1 cellular context compared by ENCODE assay signal in the genomic region with DNA sequence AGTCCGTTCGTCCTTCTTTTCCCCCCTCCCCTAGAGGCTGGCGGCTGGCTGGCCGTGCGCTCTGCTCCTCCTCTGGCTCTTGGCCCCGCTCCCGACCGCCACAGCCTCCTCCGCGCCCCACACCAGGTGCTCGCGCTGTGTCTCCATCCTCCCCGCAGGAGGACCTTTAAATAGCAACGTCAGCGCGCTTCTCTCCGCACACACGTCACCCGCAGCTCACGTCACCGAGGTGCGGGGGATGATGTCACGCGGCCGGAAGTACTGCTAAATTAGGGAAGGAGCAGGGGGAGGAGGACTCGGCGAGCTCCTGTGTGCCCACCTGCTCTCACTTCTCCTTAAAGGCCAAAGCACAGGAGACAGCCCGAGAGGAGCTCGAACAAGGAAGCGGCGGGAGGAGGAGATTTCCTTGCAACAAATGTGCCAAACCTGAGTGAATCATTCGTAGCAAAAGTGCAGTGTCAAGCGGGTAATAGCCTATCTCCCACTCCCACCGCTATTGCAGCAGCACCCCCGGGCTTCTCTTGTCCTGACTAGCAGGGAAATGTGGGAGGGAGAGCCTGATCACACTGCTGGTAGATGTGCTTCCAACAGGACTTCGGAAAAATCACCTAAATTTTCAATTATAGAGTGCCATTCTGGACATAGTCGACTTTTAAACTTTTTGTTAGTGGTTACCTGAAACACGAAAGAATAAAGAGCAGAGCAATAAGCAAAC.
A peak's percentile ranks its signal among the peaks of the same experiment; 100 is the strongest.
TF ChIP-seq lines count a peak whose summit lies in the region.

No MANE protein-coding gene starts in this region.

TF ChIP-seq in K562, 482 proteins besides CTCF, POLR2A, EP300 and RAD21 (continued from another document and continues in another):
- TF ChIP-seq, protein P1, sequence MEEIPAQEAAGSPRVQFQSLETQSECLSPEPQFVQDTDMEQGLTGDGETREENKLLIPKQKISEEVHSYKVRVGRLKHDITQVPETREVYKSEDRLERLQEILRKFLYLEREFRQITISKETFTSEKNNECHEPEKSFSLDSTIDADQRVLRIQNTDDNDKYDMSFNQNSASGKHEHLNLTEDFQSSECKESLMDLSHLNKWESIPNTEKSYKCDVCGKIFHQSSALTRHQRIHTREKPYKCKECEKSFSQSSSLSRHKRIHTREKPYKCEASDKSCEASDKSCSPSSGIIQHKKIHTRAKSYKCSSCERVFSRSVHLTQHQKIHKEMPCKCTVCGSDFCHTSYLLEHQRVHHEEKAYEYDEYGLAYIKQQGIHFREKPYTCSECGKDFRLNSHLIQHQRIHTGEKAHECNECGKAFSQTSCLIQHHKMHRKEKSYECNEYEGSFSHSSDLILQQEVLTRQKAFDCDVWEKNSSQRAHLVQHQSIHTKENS (CRISPR knock-in tag; IDR thresholded peaks at IDR 0.05): no peak
- no peak for TF ChIP-seq NFIX (CRISPR knock-in tag; IDR thresholded peaks at IDR 0.05; ENCODE audit: low read depth)
- TF ChIP-seq, protein P2, sequence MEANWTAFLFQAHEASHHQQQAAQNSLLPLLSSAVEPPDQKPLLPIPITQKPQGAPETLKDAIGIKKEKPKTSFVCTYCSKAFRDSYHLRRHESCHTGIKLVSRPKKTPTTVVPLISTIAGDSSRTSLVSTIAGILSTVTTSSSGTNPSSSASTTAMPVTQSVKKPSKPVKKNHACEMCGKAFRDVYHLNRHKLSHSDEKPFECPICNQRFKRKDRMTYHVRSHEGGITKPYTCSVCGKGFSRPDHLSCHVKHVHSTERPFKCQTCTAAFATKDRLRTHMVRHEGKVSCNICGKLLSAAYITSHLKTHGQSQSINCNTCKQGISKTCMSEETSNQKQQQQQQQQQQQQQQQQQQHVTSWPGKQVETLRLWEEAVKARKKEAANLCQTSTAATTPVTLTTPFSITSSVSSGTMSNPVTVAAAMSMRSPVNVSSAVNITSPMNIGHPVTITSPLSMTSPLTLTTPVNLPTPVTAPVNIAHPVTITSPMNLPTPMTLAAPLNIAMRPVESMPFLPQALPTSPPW (CRISPR knock-in tag; IDR thresholded peaks at IDR 0.05): peak; percentile 86
- TF ChIP-seq HBP1 (CRISPR knock-in tag; IDR thresholded peaks at IDR 0.05): no peak
- TF ChIP-seq KLF1 (tag; IDR thresholded peaks at IDR 0.05): peak; percentile 88; the same call in 1 of the 2 replicates
- TF ChIP-seq TAF9B (IDR thresholded peaks at IDR 0.05; ENCODE audit: partially characterized antibody): peak; percentile 90
- peak; percentile 99 for TF ChIP-seq GABPB1 (CRISPR knock-in tag; IDR thresholded peaks at IDR 0.05)
- TF ChIP-seq MAFG (tag; conservative IDR thresholded peaks at IDR 0.05): peak; percentile 86
- TF ChIP-seq THRB (CRISPR knock-in tag; conservative IDR thresholded peaks at IDR 0.05): no peak
- TF ChIP-seq ZBTB40 (IDR thresholded peaks at IDR 0.05): peak; percentile 85
- no peak for TF ChIP-seq ZBTB40 (CRISPR knock-in tag; IDR thresholded peaks at IDR 0.05)
- TF ChIP-seq ATF4 (CRISPR knock-in tag; IDR thresholded peaks at IDR 0.05): peak; percentile 42; the same call in 1 of the 2 replicates
- TF ChIP-seq TBP (optimal IDR thresholded peaks at IDR 0.05; ENCODE audit: low read depth, low read length): peak; percentile 96
- TF ChIP-seq GABPA (tag; conservative IDR thresholded peaks at IDR 0.05; ENCODE audit: low read depth): peak; percentile 93
- 0 out of 2 replicates have a peak, but pooled peaks have one; percentile 45 for TF ChIP-seq RNF2 (IDR thresholded peaks at IDR 0.05)
- TF ChIP-seq ZBTB12 (CRISPR knock-in tag; IDR thresholded peaks at IDR 0.05): peak; percentile 96
- TF ChIP-seq PHF20 (IDR thresholded peaks at IDR 0.05; ENCODE audit: partially characterized antibody): peak; percentile 57
- TF ChIP-seq ZNF224 (CRISPR knock-in tag; IDR thresholded peaks at IDR 0.05): no peak
- TF ChIP-seq ZMIZ1 (IDR thresholded peaks at IDR 0.05; ENCODE audit: low read depth in 2 of 2, low read length in 2 of 2): no peak; a peak in 1 of 4 replicates
- no peak for TF ChIP-seq ARID3A (IDR thresholded peaks at IDR 0.05; ENCODE audit: borderline replicate concordance, low read depth, low read length)
- peak; percentile 98 to 100 for TF ChIP-seq SRF (CRISPR knock-in tag; IDR thresholded peaks at IDR 0.05)
- peak; percentile 83; the same call in 1 of the 2 replicates for TF ChIP-seq ESRRA (IDR thresholded peaks at IDR 0.05; ENCODE audit: borderline replicate concordance, low read depth)
- no peak for TF ChIP-seq ZNF76 (CRISPR knock-in tag; IDR thresholded peaks at IDR 0.05; ENCODE audit: borderline replicate concordance)
- peak; percentile 58; the same call in 1 of the 2 replicates for TF ChIP-seq RAD51 (IDR thresholded peaks at IDR 0.05; ENCODE audit: borderline replicate concordance, low read depth)
